ENCODE assay signal across 8 cellular contexts in the genomic region with DNA sequence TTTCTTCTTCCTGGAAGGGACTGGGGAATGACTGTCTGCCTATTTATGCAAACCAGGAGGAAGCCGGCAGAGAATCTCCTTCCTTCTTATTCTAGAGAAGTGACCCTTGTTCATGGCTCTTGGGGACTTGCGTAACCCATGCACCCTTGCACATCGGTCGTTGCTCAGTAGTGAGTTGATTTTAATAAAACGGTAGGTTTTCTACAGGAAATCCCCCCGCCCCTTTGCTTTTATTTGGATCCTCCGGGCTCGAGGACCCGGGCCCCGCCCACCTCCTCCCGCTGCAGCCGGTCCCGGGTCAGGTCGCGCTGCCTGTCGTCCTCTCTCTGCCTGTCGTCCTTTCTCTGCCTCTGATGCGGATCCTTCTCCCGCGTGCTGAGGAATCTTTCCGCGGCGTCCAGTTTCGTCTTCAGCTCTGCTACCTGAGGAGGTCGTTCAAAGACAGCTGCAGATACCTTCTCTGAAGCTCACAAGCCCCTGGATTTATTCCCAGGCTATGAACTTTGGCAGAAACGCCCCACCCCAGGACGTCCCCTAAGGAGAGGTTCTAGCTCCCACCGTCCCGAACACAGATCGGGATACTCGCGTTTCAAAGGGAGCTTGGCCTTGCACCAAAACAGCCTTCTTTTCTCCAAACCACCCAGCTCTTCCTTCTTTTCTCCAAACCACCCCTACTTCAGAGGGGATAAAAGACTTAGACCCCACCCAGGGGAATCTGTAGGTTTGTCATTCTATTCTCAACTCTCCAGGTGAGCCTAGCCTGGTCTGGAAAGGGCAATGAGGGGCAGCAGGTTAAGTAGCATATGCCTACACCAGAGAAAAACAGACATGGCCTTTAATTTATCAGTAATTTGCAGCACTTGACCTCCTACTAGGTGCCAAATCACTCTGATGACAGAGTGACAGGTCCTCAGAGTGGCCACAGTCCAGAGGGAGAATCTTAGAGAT. TPM values are rescaled to one million over a fixed set of nuclear protein-coding genes. Genes with fewer than 3 reads are reported as not detected.
A peak's percentile ranks its signal among the peaks of the same experiment; 100 is the strongest.
DNase-seq lines count a peak whose midpoint lies in the region; ATAC-seq and TF ChIP-seq lines count a peak whose summit lies in the region.

No MANE protein-coding gene starts in this region.

- H3K79me2 ChIP-seq in KMS-11 (ENCODE audit: insufficient read depth, low read depth) = no peaks in the 10 kb centered on the region

- H4K20me1 ChIP-seq in KMS-11 (ENCODE audit: insufficient read depth) = no peaks in the 10 kb centered on the region

- DNase-seq in AG20443 (ENCODE audit: low spot score) (peak; percentile 67), foreskin keratinocyte (peak in 1 of 2 donors; percentile 12), inferior parietal cortex (ENCODE audit: extremely low spot score) (no peak), SW 1271 (lab: John Stamatoyannopoulos, UW) (no peak)
- DNase-seq in activated T-cell treated with anti-CD3 and anti-CD28 coated beads, Interleukin-2, amount 50 U/mL, for 72 hours = peak; percentile 17 to 33

- no peak overlapping the region for H3K9ac ChIP-seq in KMS-11

- TF ChIP-seq CTCF in KMS-11 (conservative IDR thresholded peaks at IDR 0.05; ENCODE audit: low read depth, low read length) = no peak
- no peak for TF ChIP-seq CTCF in foreskin keratinocyte (conservative IDR thresholded peaks at IDR 0.05)
- no peak for TF ChIP-seq CTCF in neutrophil (IDR thresholded peaks at IDR 0.05)

- H3K27me3 ChIP-seq in KMS-11 (ENCODE audit: insufficient read depth, low read depth) (no peaks in the 10 kb centered on the region), foreskin keratinocyte (no peaks in the 10 kb centered on the region), neutrophil (no peaks in the 10 kb centered on the region)

- H3K9me3 ChIP-seq in neutrophil = no peaks in the 10 kb centered on the region

- H3K4me3 ChIP-seq in KMS-11 (IDR thresholded peaks at IDR 0.05; ENCODE audit: insufficient read depth, low read depth, low read length) (no peak overlapping the region), neutrophil (ENCODE audit: low read depth in 1 of 2, low read length in 1 of 2) (peak overlapping the region; percentile 32 to 43)

- H3K36me3 Mint-ChIP-seq in activated T-cell treated with anti-CD3 and anti-CD28 coated beads, Interleukin-2, amount 50 U/mL, for 72 hours (ENCODE audit: insufficient read depth in 2 of 2) = peaks cover 0 to 1% of the 10 kb centered on the region in 2 donors

- H3K4me2 ChIP-seq in KMS-11 = no peak overlapping the region

- peaks cover 16% of the 10 kb centered on the region for H3K27me3 Mint-ChIP-seq in activated T-cell treated with anti-CD3 and anti-CD28 coated beads, Interleukin-2, amount 50 U/mL, for 72 hours (ENCODE audit: low read depth)

- H3K36me3 ChIP-seq in KMS-11 (ENCODE audit: insufficient read depth) = no peaks in the 10 kb centered on the region
- H3K36me3 ChIP-seq in neutrophil = no peaks in the 10 kb centered on the region

- H3K4me1 ChIP-seq in KMS-11 (ENCODE audit: low read depth, poor library complexity, severe bottlenecking) (no peaks in the 10 kb centered on the region), foreskin keratinocyte (peaks cover 10% of the 10 kb centered on the region), neutrophil (ENCODE audit: control insufficient read depth in 1 of 2, insufficient read depth in 1 of 2, low read depth in 1 of 2, low read length in 1 of 2) (peaks cover 13 to 29% of the 10 kb centered on the region in 2 experiments)

- H2AFZ ChIP-seq in KMS-11 (ENCODE audit: low read depth) = peak overlapping the region; percentile 32; the same call in 1 of the 2 replicates

- H3K9me3 Mint-ChIP-seq in activated T-cell treated with anti-CD3 and anti-CD28 coated beads, Interleukin-2, amount 50 U/mL, for 72 hours = no peaks in the 10 kb centered on the region

- H3K4me3 Mint-ChIP-seq in activated T-cell treated with anti-CD3 and anti-CD28 coated beads, Interleukin-2, amount 50 U/mL, for 72 hours = peak overlapping the region; percentile 78 to 92

- peak in 1 of 2 donors; percentile 26 for ATAC-seq in activated T-cell treated with anti-CD3 and anti-CD28 coated beads, Interleukin-2, amount 50 U/mL, for 72 hours (replicated peaks in 1 of 2)
- ATAC-seq in foreskin keratinocyte = peak; percentile 75
- no peak for ATAC-seq in HG03175 (IDR thresholded peaks at IDR 0.05; ENCODE audit: unreplicated experiment)

- no peak overlapping the region for H3K27ac Mint-ChIP-seq in activated T-cell treated with anti-CD3 and anti-CD28 coated beads, Interleukin-2, amount 50 U/mL, for 72 hours

- H3K4me1 Mint-ChIP-seq in activated T-cell treated with anti-CD3 and anti-CD28 coated beads, Interleukin-2, amount 50 U/mL, for 72 hours (ENCODE audit: low read depth) = peaks cover 44% of the 10 kb centered on the region

- H3K27ac ChIP-seq in KMS-11 (no peak overlapping the region), foreskin keratinocyte (no peak overlapping the region), neutrophil (no peak overlapping the region)

RNA-seq across cellular contexts. Expression of a gene that starts 7.0 kb away (rescaled TPM):
- total RNA-seq in activated T-cell treated with anti-CD3 and anti-CD28 coated beads, Interleukin-2, amount 50 U/mL, for 72 hours = 1 to 10 TPM; 2.3 to 6.1 TPM
- total RNA-seq in foreskin keratinocyte = 0.10 and 0.21 TPM in 2 replicates
- polyA plus RNA-seq in foreskin keratinocyte = 0.12 and 0.16 TPM in 2 replicates

Comparison
In these comparisons a context has a peak if more than half of its experiments do, and no peak if none do; other contexts are left out.
1. DNase-seq: peak in AG20443 (single experiment) and activated T-cell treated with anti-CD3 and anti-CD28 coated beads, Interleukin-2, amount 50 U/mL, for 72 hours (2 of 2); none in inferior parietal cortex (single experiment) and SW 1271 (0 of 2).